1 cellular context compared by ENCODE assay signal in genomic region chr10:91632671-91633550, GRCh38.
TF ChIP-seq lines count a peak whose summit lies in the region.

Gene PPP1R3C (minus strand): TSS chr10:91633071. CDS start chr10:91632969, 102 bp downstream.

TF ChIP-seq in HepG2, 621 proteins besides CTCF, POLR2A, EP300 and RAD21 (continued from another document and continues in another):
- TF ChIP-seq ZNF512B (CRISPR knock-in tag; IDR thresholded peaks at IDR 0.05; ENCODE audit: borderline replicate concordance), result 0 out of 2 replicates have a peak, but pooled peaks have one; percentile 55
- TF ChIP-seq IKZF5 (CRISPR knock-in tag; IDR thresholded peaks at IDR 0.05), result peak; percentile 93
- peak; percentile 87 for TF ChIP-seq AKAP8 (CRISPR knock-in tag; IDR thresholded peaks at IDR 0.05)
- peak; percentile 74; the same call in 1 of the 2 replicates for TF ChIP-seq MZF1 (CRISPR knock-in tag; IDR thresholded peaks at IDR 0.05; ENCODE audit: borderline replicate concordance)
- TF ChIP-seq REPIN1 (CRISPR knock-in tag; IDR thresholded peaks at IDR 0.05; ENCODE audit: borderline replicate concordance, low read depth), result peak; percentile 98
- TF ChIP-seq KMT2B (CRISPR knock-in tag; IDR thresholded peaks at IDR 0.05), result peak; percentile 87
- TF ChIP-seq, protein P1, sequence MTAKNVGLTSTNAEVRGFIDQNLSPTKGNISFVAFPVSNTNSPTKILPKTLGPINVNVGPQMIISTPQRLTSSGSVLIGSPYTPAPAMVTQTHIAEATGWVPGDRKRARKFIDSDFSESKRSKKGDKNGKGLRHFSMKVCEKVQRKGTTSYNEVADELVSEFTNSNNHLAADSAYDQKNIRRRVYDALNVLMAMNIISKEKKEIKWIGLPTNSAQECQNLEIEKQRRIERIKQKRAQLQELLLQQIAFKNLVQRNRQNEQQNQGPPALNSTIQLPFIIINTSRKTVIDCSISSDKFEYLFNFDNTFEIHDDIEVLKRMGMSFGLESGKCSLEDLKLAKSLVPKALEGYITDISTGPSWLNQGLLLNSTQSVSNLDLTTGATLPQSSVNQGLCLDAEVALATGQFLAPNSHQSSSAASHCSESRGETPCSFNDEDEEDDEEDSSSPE (CRISPR knock-in tag; IDR thresholded peaks at IDR 0.05), result peak; percentile 86
- TF ChIP-seq SMARCE1 (IDR thresholded peaks at IDR 0.05; ENCODE audit: borderline replicate concordance), result no peak
- TF ChIP-seq ZNF576 (CRISPR knock-in tag; IDR thresholded peaks at IDR 0.05), result no peak
- TF ChIP-seq ZNF337 (CRISPR knock-in tag; IDR thresholded peaks at IDR 0.05; ENCODE audit: borderline replicate concordance, low read depth), result peak; percentile 98
- TF ChIP-seq, protein P2, sequence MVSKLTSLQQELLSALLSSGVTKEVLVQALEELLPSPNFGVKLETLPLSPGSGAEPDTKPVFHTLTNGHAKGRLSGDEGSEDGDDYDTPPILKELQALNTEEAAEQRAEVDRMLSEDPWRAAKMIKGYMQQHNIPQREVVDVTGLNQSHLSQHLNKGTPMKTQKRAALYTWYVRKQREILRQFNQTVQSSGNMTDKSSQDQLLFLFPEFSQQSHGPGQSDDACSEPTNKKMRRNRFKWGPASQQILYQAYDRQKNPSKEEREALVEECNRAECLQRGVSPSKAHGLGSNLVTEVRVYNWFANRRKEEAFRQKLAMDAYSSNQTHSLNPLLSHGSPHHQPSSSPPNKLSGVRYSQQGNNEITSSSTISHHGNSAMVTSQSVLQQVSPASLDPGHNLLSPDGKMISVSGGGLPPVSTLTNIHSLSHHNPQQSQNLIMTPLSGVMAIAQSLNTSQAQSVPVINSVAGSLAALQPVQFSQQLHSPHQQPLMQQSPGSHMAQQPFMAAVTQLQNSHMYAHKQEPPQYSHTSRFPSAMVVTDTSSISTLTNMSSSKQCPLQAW (CRISPR knock-in tag; IDR thresholded peaks at IDR 0.05), result peak; percentile 96
- no peak for TF ChIP-seq PAF1 (CRISPR knock-in tag; IDR thresholded peaks at IDR 0.05)
- no peak; the same call in none of the 2 replicates for TF ChIP-seq ZNF790 (CRISPR knock-in tag; IDR thresholded peaks at IDR 0.05; ENCODE audit: borderline replicate concordance)
- peak; percentile 99; the same call in 1 of the 2 replicates for TF ChIP-seq NFKB2 (CRISPR knock-in tag; IDR thresholded peaks at IDR 0.05; ENCODE audit: borderline replicate concordance)
- TF ChIP-seq RARA (CRISPR knock-in tag; IDR thresholded peaks at IDR 0.05), result peak; percentile 57
- TF ChIP-seq, protein P3, sequence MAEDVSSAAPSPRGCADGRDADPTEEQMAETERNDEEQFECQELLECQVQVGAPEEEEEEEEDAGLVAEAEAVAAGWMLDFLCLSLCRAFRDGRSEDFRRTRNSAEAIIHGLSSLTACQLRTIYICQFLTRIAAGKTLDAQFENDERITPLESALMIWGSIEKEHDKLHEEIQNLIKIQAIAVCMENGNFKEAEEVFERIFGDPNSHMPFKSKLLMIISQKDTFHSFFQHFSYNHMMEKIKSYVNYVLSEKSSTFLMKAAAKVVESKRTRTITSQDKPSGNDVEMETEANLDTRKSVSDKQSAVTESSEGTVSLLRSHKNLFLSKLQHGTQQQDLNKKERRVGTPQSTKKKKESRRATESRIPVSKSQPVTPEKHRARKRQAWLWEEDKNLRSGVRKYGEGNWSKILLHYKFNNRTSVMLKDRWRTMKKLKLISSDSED (CRISPR knock-in tag; IDR thresholded peaks at IDR 0.05), result peak; percentile 91; the same call in 1 of the 2 replicates
- no peak for TF ChIP-seq MATR3 (CRISPR knock-in tag; IDR thresholded peaks at IDR 0.05)
- TF ChIP-seq, protein P4, sequence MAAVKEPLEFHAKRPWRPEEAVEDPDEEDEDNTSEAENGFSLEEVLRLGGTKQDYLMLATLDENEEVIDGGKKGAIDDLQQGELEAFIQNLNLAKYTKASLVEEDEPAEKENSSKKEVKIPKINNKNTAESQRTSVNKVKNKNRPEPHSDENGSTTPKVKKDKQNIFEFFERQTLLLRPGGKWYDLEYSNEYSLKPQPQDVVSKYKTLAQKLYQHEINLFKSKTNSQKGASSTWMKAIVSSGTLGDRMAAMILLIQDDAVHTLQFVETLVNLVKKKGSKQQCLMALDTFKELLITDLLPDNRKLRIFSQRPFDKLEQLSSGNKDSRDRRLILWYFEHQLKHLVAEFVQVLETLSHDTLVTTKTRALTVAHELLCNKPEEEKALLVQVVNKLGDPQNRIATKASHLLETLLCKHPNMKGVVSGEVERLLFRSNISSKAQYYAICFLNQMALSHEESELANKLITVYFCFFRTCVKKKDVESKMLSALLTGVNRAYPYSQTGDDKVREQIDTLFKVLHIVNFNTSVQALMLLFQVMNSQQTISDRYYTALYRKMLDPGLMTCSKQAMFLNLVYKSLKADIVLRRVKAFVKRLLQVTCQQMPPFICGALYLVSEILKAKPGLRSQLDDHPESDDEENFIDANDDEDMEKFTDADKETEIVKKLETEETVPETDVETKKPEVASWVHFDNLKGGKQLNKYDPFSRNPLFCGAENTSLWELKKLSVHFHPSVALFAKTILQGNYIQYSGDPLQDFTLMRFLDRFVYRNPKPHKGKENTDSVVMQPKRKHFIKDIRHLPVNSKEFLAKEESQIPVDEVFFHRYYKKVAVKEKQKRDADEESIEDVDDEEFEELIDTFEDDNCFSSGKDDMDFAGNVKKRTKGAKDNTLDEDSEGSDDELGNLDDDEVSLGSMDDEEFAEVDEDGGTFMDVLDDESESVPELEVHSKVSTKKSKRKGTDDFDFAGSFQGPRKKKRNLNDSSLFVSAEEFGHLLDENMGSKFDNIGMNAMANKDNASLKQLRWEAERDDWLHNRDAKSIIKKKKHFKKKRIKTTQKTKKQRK (IDR thresholded peaks at IDR 0.05; ENCODE audit: low read length), result no peak
- TF ChIP-seq MNT (IDR thresholded peaks at IDR 0.05), result peak; percentile 62
- TF ChIP-seq HNRNPUL1 (IDR thresholded peaks at IDR 0.05; ENCODE audit: low read depth, low read length), result no peak
- TF ChIP-seq ZMYM2 (CRISPR knock-in tag; IDR thresholded peaks at IDR 0.05), result peak; percentile 95
- TF ChIP-seq SOX5 (CRISPR knock-in tag; IDR thresholded peaks at IDR 0.05; ENCODE audit: borderline replicate concordance), result peak; percentile 80; the same call in 1 of the 2 replicates
- peak; percentile 78 for TF ChIP-seq SALL2 (CRISPR knock-in tag; IDR thresholded peaks at IDR 0.05)
- TF ChIP-seq SOX13 (IDR thresholded peaks at IDR 0.05), result peak; percentile 20; the same call in 1 of the 2 replicates
- peak in 1 of 2 experiments; percentile 63; a peak in 1 of 4 replicates for TF ChIP-seq SOX13 (CRISPR knock-in tag; conservative IDR thresholded peaks at IDR 0.05 in 1 of 2, IDR thresholded peaks at IDR 0.05 in 1 of 2)
- TF ChIP-seq, protein P5, sequence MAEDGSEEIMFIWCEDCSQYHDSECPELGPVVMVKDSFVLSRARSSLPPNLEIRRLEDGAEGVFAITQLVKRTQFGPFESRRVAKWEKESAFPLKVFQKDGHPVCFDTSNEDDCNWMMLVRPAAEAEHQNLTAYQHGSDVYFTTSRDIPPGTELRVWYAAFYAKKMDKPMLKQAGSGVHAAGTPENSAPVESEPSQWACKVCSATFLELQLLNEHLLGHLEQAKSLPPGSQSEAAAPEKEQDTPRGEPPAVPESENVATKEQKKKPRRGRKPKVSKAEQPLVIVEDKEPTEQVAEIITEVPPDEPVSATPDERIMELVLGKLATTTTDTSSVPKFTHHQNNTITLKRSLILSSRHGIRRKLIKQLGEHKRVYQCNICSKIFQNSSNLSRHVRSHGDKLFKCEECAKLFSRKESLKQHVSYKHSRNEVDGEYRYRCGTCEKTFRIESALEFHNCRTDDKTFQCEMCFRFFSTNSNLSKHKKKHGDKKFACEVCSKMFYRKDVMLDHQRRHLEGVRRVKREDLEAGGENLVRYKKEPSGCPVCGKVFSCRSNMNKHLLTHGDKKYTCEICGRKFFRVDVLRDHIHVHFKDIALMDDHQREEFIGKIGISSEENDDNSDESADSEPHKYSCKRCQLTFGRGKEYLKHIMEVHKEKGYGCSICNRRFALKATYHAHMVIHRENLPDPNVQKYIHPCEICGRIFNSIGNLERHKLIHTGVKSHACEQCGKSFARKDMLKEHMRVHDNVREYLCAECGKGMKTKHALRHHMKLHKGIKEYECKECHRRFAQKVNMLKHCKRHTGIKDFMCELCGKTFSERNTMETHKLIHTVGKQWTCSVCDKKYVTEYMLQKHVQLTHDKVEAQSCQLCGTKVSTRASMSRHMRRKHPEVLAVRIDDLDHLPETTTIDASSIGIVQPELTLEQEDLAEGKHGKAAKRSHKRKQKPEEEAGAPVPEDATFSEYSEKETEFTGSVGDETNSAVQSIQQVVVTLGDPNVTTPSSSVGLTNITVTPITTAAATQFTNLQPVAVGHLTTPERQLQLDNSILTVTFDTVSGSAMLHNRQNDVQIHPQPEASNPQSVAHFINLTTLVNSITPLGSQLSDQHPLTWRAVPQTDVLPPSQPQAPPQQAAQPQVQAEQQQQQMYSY (CRISPR knock-in tag; IDR thresholded peaks at IDR 0.05), result 0 out of 2 replicates have a peak, but pooled peaks have one; percentile 65
- peak; percentile 89 for TF ChIP-seq RXRA (CRISPR knock-in tag; IDR thresholded peaks at IDR 0.05)
- TF ChIP-seq, protein P6, sequence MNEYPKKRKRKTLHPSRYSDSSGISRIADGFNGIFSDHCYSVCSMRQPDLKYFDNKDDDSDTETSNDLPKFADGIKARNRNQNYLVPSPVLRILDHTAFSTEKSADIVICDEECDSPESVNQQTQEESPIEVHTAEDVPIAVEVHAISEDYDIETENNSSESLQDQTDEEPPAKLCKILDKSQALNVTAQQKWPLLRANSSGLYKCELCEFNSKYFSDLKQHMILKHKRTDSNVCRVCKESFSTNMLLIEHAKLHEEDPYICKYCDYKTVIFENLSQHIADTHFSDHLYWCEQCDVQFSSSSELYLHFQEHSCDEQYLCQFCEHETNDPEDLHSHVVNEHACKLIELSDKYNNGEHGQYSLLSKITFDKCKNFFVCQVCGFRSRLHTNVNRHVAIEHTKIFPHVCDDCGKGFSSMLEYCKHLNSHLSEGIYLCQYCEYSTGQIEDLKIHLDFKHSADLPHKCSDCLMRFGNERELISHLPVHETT (CRISPR knock-in tag; conservative IDR thresholded peaks at IDR 0.05), result peak; percentile 89
- peak; percentile 91 for TF ChIP-seq XRCC5 (optimal IDR thresholded peaks at IDR 0.05; ENCODE audit: low read length)
- peak; percentile 59; the same call in 1 of the 2 replicates for TF ChIP-seq TP53 (CRISPR knock-in tag; conservative IDR thresholded peaks at IDR 0.05)
- TF ChIP-seq, protein P7, sequence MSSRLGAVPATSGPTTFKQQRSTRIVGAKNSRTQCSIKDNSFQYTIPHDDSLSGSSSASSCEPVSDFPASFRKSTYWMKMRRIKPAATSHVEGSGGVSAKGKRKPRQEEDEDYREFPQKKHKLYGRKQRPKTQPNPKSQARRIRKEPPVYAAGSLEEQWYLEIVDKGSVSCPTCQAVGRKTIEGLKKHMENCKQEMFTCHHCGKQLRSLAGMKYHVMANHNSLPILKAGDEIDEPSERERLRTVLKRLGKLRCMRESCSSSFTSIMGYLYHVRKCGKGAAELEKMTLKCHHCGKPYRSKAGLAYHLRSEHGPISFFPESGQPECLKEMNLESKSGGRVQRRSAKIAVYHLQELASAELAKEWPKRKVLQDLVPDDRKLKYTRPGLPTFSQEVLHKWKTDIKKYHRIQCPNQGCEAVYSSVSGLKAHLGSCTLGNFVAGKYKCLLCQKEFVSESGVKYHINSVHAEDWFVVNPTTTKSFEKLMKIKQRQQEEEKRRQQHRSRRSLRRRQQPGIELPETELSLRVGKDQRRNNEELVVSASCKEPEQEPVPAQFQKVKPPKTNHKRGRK (CRISPR knock-in tag; IDR thresholded peaks at IDR 0.05), result peak; percentile 66; the same call in 1 of the 2 replicates
- peak; percentile 48; the same call in 1 of the 2 replicates for TF ChIP-seq ZSCAN25 (CRISPR knock-in tag; IDR thresholded peaks at IDR 0.05)
- TF ChIP-seq CREB1 (IDR thresholded peaks at IDR 0.05), result no peak
- TF ChIP-seq CREB1 (CRISPR knock-in tag; IDR thresholded peaks at IDR 0.05), result no peak
- TF ChIP-seq RNF2 (conservative IDR thresholded peaks at IDR 0.05; ENCODE audit: low read depth), result peak; percentile 98
- TF ChIP-seq NFRKB (IDR thresholded peaks at IDR 0.05), result no peak
- peak; percentile 92; the same call in 1 of the 2 replicates for TF ChIP-seq ZNF773 (CRISPR knock-in tag; IDR thresholded peaks at IDR 0.05; ENCODE audit: borderline replicate concordance)
